In genomic region chr5:140401362-140402257, GRCh38 we compare ENCODE assay signal across 1 cellular context.
TF ChIP-seq lines count a peak whose summit lies in the region.

Gene ANKHD1, plus strand, starts transcription at chr5:140401833. Its CDS starts 135 bp downstream, at chr5:140401968.

TF ChIP-seq in HepG2, 621 proteins besides CTCF, POLR2A, EP300 and RAD21 (continued from another document and continues in another):
- TF ChIP-seq ZNF414 (CRISPR knock-in tag; IDR thresholded peaks at IDR 0.05) (no peak), MYNN (CRISPR knock-in tag; IDR thresholded peaks at IDR 0.05; ENCODE audit: low read depth) (no peak), ZNF205 (CRISPR knock-in tag; IDR thresholded peaks at IDR 0.05) (peak; percentile 85; the same call in 1 of the 2 replicates), KLF13 (CRISPR knock-in tag; IDR thresholded peaks at IDR 0.05) (no peak), ETV5 (CRISPR knock-in tag; IDR thresholded peaks at IDR 0.05; ENCODE audit: borderline replicate concordance) (0 out of 2 replicates have a peak, but pooled peaks have one; percentile 6), ZSCAN22 (CRISPR knock-in tag; IDR thresholded peaks at IDR 0.05) (no peak), PHF8 (CRISPR knock-in tag; IDR thresholded peaks at IDR 0.05) (peak; percentile 80), CBX5 (CRISPR knock-in tag; IDR thresholded peaks at IDR 0.05; ENCODE audit: borderline replicate concordance) (no peak), PBX2 (CRISPR knock-in tag; IDR thresholded peaks at IDR 0.05) (peak; percentile 95), ZNF225 (CRISPR knock-in tag; IDR thresholded peaks at IDR 0.05) (no peak), ZNF281 (CRISPR knock-in tag; IDR thresholded peaks at IDR 0.05; ENCODE audit: borderline replicate concordance) (no peak), NRL (CRISPR knock-in tag; IDR thresholded peaks at IDR 0.05; ENCODE audit: borderline replicate concordance) (0 out of 2 replicates have a peak, but pooled peaks have one; percentile 14), POLR2AphosphoS5 (IDR thresholded peaks at IDR 0.05; ENCODE audit: low read depth, low read length) (peak; percentile 88), REST (IDR thresholded peaks at IDR 0.05; ENCODE audit: borderline replicate concordance in 1 of 2, low read depth in 1 of 2, low read length in 2 of 2) (0 out of 4 replicates have a peak, but pooled peaks of 1 of the 2 experiments have one; percentile 42), ARNT2 (CRISPR knock-in tag; IDR thresholded peaks at IDR 0.05; ENCODE audit: low read depth) (no peak; the same call in 1 of the 2 replicates), THAP11 (CRISPR knock-in tag; IDR thresholded peaks at IDR 0.05) (peak; percentile 90), ZNF10 (CRISPR knock-in tag; IDR thresholded peaks at IDR 0.05; ENCODE audit: borderline replicate concordance, low read depth) (no peak), ZNF780A (CRISPR knock-in tag; IDR thresholded peaks at IDR 0.05) (no peak; the same call in 1 of the 2 replicates), ZNF782 (CRISPR knock-in tag; IDR thresholded peaks at IDR 0.05; ENCODE audit: borderline replicate concordance) (0 out of 2 replicates have a peak, but pooled peaks have one; percentile 29), ZNF143 (CRISPR knock-in tag; IDR thresholded peaks at IDR 0.05) (peak; percentile 51; the same call in 1 of the 2 replicates), RNF2 (conservative IDR thresholded peaks at IDR 0.05; ENCODE audit: low read depth) (no peak), ZNF720 (CRISPR knock-in tag; IDR thresholded peaks at IDR 0.05) (no peak), MATR3 (CRISPR knock-in tag; IDR thresholded peaks at IDR 0.05) (no peak), ZNF354B (CRISPR knock-in tag; IDR thresholded peaks at IDR 0.05) (no peak), GMEB1 (CRISPR knock-in tag; IDR thresholded peaks at IDR 0.05; ENCODE audit: borderline replicate concordance) (peak; percentile 86), ZNF850 (CRISPR knock-in tag; conservative IDR thresholded peaks at IDR 0.05) (no peak), NFE2L1 (CRISPR knock-in tag; IDR thresholded peaks at IDR 0.05; ENCODE audit: borderline replicate concordance) (no peak), TEF (CRISPR knock-in tag; IDR thresholded peaks at IDR 0.05) (no peak), NBN (conservative IDR thresholded peaks at IDR 0.05) (no peak), THAP7 (CRISPR knock-in tag; IDR thresholded peaks at IDR 0.05) (no peak), JUND (CRISPR knock-in tag; IDR thresholded peaks at IDR 0.05) (peak; percentile 2; the same call in 1 of the 2 replicates), ZMAT5 (CRISPR knock-in tag; IDR thresholded peaks at IDR 0.05; ENCODE audit: borderline replicate concordance, low read depth) (no peak), PAX8 (CRISPR knock-in tag; IDR thresholded peaks at IDR 0.05; ENCODE audit: borderline replicate concordance) (no peak; the same call in 1 of the 2 replicates), SMARCC2 (IDR thresholded peaks at IDR 0.05) (no peak), U2AF2 (IDR thresholded peaks at IDR 0.05; ENCODE audit: low read depth, low read length) (no peak), CREB3 (CRISPR knock-in tag; IDR thresholded peaks at IDR 0.05) (no peak; the same call in 1 of the 2 replicates), ZSCAN29 (CRISPR knock-in tag; conservative IDR thresholded peaks at IDR 0.05) (no peak), ZBTB3 (CRISPR knock-in tag; IDR thresholded peaks at IDR 0.05; ENCODE audit: borderline replicate concordance, low read depth) (no peak; the same call in 1 of the 2 replicates), ZMYM2 (CRISPR knock-in tag; IDR thresholded peaks at IDR 0.05) (no peak), ZNF891 (CRISPR knock-in tag; IDR thresholded peaks at IDR 0.05) (peak; percentile 82), PTBP1 (IDR thresholded peaks at IDR 0.05; ENCODE audit: low read depth, low read length, poor library complexity, severe bottlenecking) (no peak), ETV6 (CRISPR knock-in tag; conservative IDR thresholded peaks at IDR 0.05) (no peak), HBP1 (CRISPR knock-in tag; IDR thresholded peaks at IDR 0.05; ENCODE audit: low read depth) (no peak; the same call in 1 of the 2 replicates)
